3 cellular contexts compared by ENCODE assay signal in the genomic region with DNA sequence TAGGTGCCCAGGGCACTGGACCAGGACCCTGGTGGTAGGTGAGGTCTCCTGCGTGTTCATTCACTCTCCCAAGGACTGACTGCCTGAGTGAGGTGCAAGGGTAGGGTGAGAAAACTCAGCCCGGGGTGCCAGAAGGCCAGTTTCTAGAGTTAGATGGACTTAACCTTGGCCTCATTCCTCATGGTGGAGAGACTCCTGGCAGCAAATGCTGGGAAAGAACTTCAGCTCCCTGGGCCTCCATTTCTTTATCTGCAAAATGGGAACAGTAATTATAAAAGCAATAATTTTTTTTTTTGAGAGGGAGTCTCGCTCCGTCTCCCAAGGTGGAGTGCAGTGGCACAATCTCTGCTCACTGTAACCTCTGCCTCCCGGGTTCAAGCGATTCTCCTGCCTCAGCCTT.
A peak's percentile ranks its signal among the peaks of the same experiment; 100 is the strongest.
TF ChIP-seq lines count a peak whose summit lies in the region.

No MANE protein-coding gene starts in this region.

TF ChIP-seq in SK-N-SH, 30 proteins besides CTCF, POLR2A, EP300 and RAD21:
- TF ChIP-seq MAX (IDR thresholded peaks at IDR 0.05; ENCODE audit: low read depth) (no peak), SMC3 (IDR thresholded peaks at IDR 0.05; ENCODE audit: low read depth, low read length) (no peak), FOXM1 (IDR thresholded peaks at IDR 0.05; ENCODE audit: low read depth) (no peak)

TF ChIP-seq in SK-N-SH treated with all-trans-retinoic acid at 6 μM for 48 hours, 23 proteins besides CTCF, POLR2A, EP300 and RAD21:
- TF ChIP-seq, protein P1, sequence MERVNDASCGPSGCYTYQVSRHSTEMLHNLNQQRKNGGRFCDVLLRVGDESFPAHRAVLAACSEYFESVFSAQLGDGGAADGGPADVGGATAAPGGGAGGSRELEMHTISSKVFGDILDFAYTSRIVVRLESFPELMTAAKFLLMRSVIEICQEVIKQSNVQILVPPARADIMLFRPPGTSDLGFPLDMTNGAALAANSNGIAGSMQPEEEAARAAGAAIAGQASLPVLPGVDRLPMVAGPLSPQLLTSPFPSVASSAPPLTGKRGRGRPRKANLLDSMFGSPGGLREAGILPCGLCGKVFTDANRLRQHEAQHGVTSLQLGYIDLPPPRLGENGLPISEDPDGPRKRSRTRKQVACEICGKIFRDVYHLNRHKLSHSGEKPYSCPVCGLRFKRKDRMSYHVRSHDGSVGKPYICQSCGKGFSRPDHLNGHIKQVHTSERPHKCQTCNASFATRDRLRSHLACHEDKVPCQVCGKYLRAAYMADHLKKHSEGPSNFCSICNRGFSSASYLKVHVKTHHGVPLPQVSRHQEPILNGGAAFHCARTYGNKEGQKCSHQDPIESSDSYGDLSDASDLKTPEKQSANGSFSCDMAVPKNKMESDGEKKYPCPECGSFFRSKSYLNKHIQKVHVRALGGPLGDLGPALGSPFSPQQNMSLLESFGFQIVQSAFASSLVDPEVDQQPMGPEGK (CRISPR knock-in tag; IDR thresholded peaks at IDR 0.05; ENCODE audit: borderline replicate concordance), result no peak
- TF ChIP-seq ISL1 (CRISPR knock-in tag; IDR thresholded peaks at IDR 0.05), result no peak
- TF ChIP-seq, protein P2, sequence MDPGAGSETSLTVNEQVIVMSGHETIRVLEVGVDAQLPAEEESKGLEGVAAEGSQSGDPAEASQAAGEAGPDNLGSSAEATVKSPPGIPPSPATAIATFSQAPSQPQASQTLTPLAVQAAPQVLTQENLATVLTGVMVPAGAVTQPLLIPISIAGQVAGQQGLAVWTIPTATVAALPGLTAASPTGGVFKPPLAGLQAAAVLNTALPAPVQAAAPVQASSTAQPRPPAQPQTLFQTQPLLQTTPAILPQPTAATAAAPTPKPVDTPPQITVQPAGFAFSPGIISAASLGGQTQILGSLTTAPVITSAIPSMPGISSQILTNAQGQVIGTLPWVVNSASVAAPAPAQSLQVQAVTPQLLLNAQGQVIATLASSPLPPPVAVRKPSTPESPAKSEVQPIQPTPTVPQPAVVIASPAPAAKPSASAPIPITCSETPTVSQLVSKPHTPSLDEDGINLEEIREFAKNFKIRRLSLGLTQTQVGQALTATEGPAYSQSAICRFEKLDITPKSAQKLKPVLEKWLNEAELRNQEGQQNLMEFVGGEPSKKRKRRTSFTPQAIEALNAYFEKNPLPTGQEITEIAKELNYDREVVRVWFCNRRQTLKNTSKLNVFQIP (CRISPR knock-in tag; IDR thresholded peaks at IDR 0.05; ENCODE audit: borderline replicate concordance, low read depth), result no peak
- TF ChIP-seq, protein P3, sequence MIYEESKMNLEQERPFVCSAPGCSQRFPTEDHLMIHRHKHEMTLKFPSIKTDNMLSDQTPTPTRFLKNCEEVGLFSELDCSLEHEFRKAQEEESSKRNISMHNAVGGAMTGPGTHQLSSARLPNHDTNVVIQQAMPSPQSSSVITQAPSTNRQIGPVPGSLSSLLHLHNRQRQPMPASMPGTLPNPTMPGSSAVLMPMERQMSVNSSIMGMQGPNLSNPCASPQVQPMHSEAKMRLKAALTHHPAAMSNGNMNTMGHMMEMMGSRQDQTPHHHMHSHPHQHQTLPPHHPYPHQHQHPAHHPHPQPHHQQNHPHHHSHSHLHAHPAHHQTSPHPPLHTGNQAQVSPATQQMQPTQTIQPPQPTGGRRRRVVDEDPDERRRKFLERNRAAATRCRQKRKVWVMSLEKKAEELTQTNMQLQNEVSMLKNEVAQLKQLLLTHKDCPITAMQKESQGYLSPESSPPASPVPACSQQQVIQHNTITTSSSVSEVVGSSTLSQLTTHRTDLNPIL (CRISPR knock-in tag; IDR thresholded peaks at IDR 0.05; ENCODE audit: low read depth), result no peak
- no peak for TF ChIP-seq RARB (CRISPR knock-in tag; IDR thresholded peaks at IDR 0.05)
- TF ChIP-seq TOX (CRISPR knock-in tag; IDR thresholded peaks at IDR 0.05; ENCODE audit: borderline replicate concordance), result no peak
- TF ChIP-seq CSRNP3 (CRISPR knock-in tag; IDR thresholded peaks at IDR 0.05), result no peak
- no peak for TF ChIP-seq ZNF70 (CRISPR knock-in tag; IDR thresholded peaks at IDR 0.05)
- TF ChIP-seq ZFP30 (CRISPR knock-in tag; IDR thresholded peaks at IDR 0.05), result no peak
- no peak for TF ChIP-seq ESRRG (CRISPR knock-in tag; IDR thresholded peaks at IDR 0.05)
- no peak for TF ChIP-seq OSR1 (CRISPR knock-in tag; IDR thresholded peaks at IDR 0.05)
- TF ChIP-seq GLIS3 (CRISPR knock-in tag; IDR thresholded peaks at IDR 0.05), result no peak
- TF ChIP-seq PPARA (CRISPR knock-in tag; IDR thresholded peaks at IDR 0.05; ENCODE audit: borderline replicate concordance), result no peak
- TF ChIP-seq BACH2 (CRISPR knock-in tag; IDR thresholded peaks at IDR 0.05; ENCODE audit: borderline replicate concordance), result no peak
- TF ChIP-seq SNAI2 (CRISPR knock-in tag; IDR thresholded peaks at IDR 0.05), result no peak
- no peak for TF ChIP-seq ZC3H10 (CRISPR knock-in tag; IDR thresholded peaks at IDR 0.05)
- TF ChIP-seq, protein P4, sequence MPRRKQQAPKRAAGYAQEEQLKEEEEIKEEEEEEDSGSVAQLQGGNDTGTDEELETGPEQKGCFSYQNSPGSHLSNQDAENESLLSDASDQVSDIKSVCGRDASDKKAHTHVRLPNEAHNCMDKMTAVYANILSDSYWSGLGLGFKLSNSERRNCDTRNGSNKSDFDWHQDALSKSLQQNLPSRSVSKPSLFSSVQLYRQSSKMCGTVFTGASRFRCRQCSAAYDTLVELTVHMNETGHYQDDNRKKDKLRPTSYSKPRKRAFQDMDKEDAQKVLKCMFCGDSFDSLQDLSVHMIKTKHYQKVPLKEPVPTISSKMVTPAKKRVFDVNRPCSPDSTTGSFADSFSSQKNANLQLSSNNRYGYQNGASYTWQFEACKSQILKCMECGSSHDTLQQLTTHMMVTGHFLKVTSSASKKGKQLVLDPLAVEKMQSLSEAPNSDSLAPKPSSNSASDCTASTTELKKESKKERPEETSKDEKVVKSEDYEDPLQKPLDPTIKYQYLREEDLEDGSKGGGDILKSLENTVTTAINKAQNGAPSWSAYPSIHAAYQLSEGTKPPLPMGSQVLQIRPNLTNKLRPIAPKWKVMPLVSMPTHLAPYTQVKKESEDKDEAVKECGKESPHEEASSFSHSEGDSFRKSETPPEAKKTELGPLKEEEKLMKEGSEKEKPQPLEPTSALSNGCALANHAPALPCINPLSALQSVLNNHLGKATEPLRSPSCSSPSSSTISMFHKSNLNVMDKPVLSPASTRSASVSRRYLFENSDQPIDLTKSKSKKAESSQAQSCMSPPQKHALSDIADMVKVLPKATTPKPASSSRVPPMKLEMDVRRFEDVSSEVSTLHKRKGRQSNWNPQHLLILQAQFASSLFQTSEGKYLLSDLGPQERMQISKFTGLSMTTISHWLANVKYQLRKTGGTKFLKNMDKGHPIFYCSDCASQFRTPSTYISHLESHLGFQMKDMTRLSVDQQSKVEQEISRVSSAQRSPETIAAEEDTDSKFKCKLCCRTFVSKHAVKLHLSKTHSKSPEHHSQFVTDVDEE (CRISPR knock-in tag; IDR thresholded peaks at IDR 0.05), result no peak
- no peak for TF ChIP-seq TCF4 (CRISPR knock-in tag; IDR thresholded peaks at IDR 0.05; ENCODE audit: borderline replicate concordance)

TF ChIP-seq in K562, 482 proteins besides CTCF, POLR2A, EP300 and RAD21:
- TF ChIP-seq PKNOX1 (IDR thresholded peaks at IDR 0.05) (no peak), BCOR (IDR thresholded peaks at IDR 0.05) (peak; percentile 52; the same call in 1 of the 2 replicates), RBM25 (IDR thresholded peaks at IDR 0.05; ENCODE audit: low read depth, low read length, severe bottlenecking) (peak; percentile 53)
